34 cellular contexts compared by ENCODE assay signal in the genomic region with DNA sequence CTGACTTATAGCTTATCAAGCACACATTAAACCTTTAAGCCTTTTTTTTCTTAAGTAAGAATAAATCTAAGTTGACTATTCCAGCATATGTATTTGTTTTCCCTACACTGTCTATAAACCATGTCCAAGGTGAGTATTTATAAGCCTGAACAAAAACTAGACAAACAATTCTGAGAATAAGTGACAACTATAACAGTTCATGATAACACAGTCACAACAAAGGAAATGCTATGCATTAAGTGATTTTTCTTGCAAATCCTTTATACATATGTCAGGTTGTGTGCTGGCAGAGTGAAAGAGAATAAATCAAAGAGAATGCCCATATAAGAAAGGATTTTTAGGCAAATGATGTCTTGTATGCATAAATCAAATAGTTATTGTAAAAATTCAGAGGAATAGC.
"Had no signal": no experiment of that assay in that cellular context is flagged by ENCODE, and none has a peak within 500 bp of the region (broad histone marks: within the 10 kb centered on the region; RNA-seq: fewer than 3 reads in every experiment).

No MANE protein-coding gene starts in this region.

- H3K4me2 ChIP-seq: KMS-11 had no signal

- H3K36me3 ChIP-seq: MG63 had no signal

- H3K4me3 ChIP-seq: MG63 had no signal

- H3K9ac ChIP-seq: KMS-11 had no signal

- H3K27ac ChIP-seq: KMS-11 had no signal

- DNase-seq: Karpas-422, Kasumi-1, MG63, MM.1S, MV-4-11, NCI-H1048, NCI-H1092, NCI-H1092 treated with DMSO at 0.1 percent for 48 hours, NCI-H1105, NCI-H1105 treated with DMSO at 0.1 percent for 48 hours, NCI-H1417, NCI-H1417 treated with DMSO at 0.1 percent for 48 hours, NCI-H1436, NCI-H1436 treated with DMSO at 0.1 percent for 48 hours, NCI-H146, NCI-H1694, NCI-H1694 treated with DMSO at 0.1 percent for 48 hours, NCI-H187, NCI-H187 treated with DMSO at 0.1 percent for 48 hours, NCI-H1930, NCI-H2029, NCI-H2029 treated with DMSO at 0.1 percent for 48 hours, NCI-H2081, NCI-H2081 treated with DMSO at 0.1 percent for 48 hours, NCI-H2107, NCI-H2171, NCI-H2171 treated with DMSO at 0.1 percent for 48 hours, NCI-H2227 treated with DMSO at 0.1 percent for 48 hours, NCI-H226, NCI-H345, NCI-H446, NCI-H446 treated with DMSO at 0.1 percent for 48 hours, NCI-H510A had no signal

- H3K27me3 ChIP-seq: MG63 had no signal
